Comparison of ENCODE assay signal across 16 cellular contexts in the genomic region with DNA sequence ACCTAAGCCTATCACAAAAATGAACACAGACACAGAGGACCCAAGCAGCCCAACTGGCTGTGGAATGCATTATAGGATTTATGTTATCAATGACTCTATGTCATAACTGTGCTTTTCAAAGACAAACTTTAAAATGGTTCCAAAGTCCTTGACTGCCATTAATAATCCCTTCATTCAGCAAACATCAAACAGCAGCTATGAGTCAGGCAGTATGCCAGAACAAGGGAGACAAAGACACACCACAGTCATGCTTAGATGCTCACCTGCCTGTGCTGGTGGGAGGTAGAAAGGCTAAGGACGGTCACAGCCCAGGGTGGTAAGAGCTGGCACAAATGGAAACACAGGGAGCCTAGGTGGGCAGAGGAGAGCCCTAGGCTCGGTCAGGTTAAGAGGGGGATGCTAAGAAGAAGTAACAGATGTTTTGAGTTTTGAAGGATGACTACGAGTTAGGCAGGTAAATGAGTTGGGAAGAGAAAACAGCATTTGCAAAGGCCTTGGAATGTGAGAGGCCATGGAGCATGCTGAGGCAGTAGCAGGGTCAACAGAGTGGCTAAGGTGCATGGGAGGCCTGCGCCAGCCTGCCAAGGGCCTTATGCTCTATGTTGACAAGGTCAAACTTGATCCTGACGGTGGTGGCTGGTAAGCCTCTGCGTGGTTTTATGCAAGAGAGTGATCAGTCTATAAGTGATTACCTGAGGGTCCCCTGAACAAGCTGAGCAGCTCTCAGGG. TPM values are rescaled to one million over a fixed set of nuclear protein-coding genes. Genes with fewer than 3 reads are reported as not detected.
DNase-seq lines count a peak whose midpoint lies in the region; TF ChIP-seq lines count a peak whose summit lies in the region.
"Had no signal": no experiment of that assay in that cellular context is flagged by ENCODE, and none has a peak within 500 bp of the region (broad histone marks: within the 10 kb centered on the region; RNA-seq: fewer than 3 reads in every experiment).

No MANE protein-coding gene starts in this region.

- no peak overlapping the region for H3K27ac Mint-ChIP-seq in activated CD4-positive, alpha-beta T cell treated with anti-CD3 and anti-CD28 coated beads, Interleukin-2, amount 10 ng/mL, durations not matched to agents 7 days and 5 days
- H3K27ac Mint-ChIP-seq: activated CD4-positive, alpha-beta T cell treated with anti-CD3 and anti-CD28 coated beads, Interleukin-2, amount 10 ng/mL, durations not matched to agents 24 days and 14 days; CD4-positive, alpha-beta memory T cell; stimulated activated naive B cell treated with anti-CD40 and anti-IgM and Interleukin-4, amounts not matched to agents 10 μg/mL and 1 μg/mL and 100 μg/mL, for 72 hours had no signal

- H3K4me1 Mint-ChIP-seq in activated CD4-positive, alpha-beta T cell treated with anti-CD3 and anti-CD28 coated beads, Interleukin-2, amount 10 ng/mL, durations not matched to agents 7 days and 5 days: no peaks in the 10 kb centered on the region
- H3K4me1 Mint-ChIP-seq: activated CD4-positive, alpha-beta T cell treated with anti-CD3 and anti-CD28 coated beads, Interleukin-2, amount 10 ng/mL, durations not matched to agents 24 days and 14 days; CD4-positive, alpha-beta memory T cell; stimulated activated naive B cell treated with anti-CD40 and anti-IgM and Interleukin-4, amounts not matched to agents 10 μg/mL and 1 μg/mL and 100 μg/mL, for 72 hours had no signal

- H3K4me1 ChIP-seq in esophagus squamous epithelium (peaks cover 14 to 47% (median 27%) of the 10 kb centered on the region in 3 donors), thyroid gland (peaks cover 14 to 29% of the 10 kb centered on the region in 2 donors)
- H3K4me1 ChIP-seq: colonic mucosa had no signal

- no peaks in the 10 kb centered on the region for H3K27me3 ChIP-seq in esophagus squamous epithelium
- no peaks in the 10 kb centered on the region for H3K27me3 ChIP-seq in thyroid gland
- H3K27me3 ChIP-seq: colonic mucosa had no signal

- H3K27ac ChIP-seq in esophagus squamous epithelium (peak overlapping the region in 3 of 4 donors; percentile 47 to 77 (median 63)), thyroid gland (peak overlapping the region; percentile 12 to 48 (median 13))
- H3K27ac ChIP-seq: colonic mucosa had no signal

- TF ChIP-seq POLR2A in esophagus squamous epithelium (IDR thresholded peaks at IDR 0.05) (no peak), thyroid gland (IDR thresholded peaks at IDR 0.05) (no peak)

- no peaks in the 10 kb centered on the region for H3K9me3 ChIP-seq in esophagus squamous epithelium
- H3K9me3 ChIP-seq in thyroid gland: no peaks in the 10 kb centered on the region
- H3K9me3 ChIP-seq: colonic mucosa had no signal

- intact Hi-C loops in esophagus squamous epithelium (cut with DNase I) (no loop called here), thyroid gland (cut with DNase I) (no loop called here)

- DNase-seq in NCI-H748 (lab: John Stamatoyannopoulos, UW; ENCODE audit: unreplicated experiment) (peak; percentile 3), NCI-H748 treated with DMSO at 0.1 percent for 48 hours (lab: John Stamatoyannopoulos, UW) (no peak), NCI-H2107 (lab: John Stamatoyannopoulos, UW) (peak; percentile 54), esophagus squamous epithelium (lab: John Stamatoyannopoulos, UW) (no peak), thyroid gland (peak; percentile 16 to 33), GF-D8 (lab: John Stamatoyannopoulos, UW) (no peak), globus pallidus (ENCODE audit: low spot score) (no peak)
- DNase-seq in activated CD4-positive, alpha-beta T cell treated with anti-CD3 and anti-CD28 coated beads, Interleukin-2, amount 10 ng/mL, durations not matched to agents 7 days and 5 days: no peak
- DNase-seq: activated CD4-positive, alpha-beta T cell treated with anti-CD3 and anti-CD28 coated beads, Interleukin-2, amount 10 ng/mL, durations not matched to agents 24 days and 14 days; activated T-cell treated with anti-CD3 and anti-CD28 coated beads, Interleukin-2, amount 50 U/mL, for 48 hours; CD4-positive, alpha-beta memory T cell; colonic mucosa; IMR-90; NCI-H1694; stimulated activated naive B cell treated with anti-CD40 and anti-IgM and Interleukin-4, amounts not matched to agents 10 μg/mL and 1 μg/mL and 100 μg/mL, for 72 hours; T1000 had no signal

- H3K4me3 ChIP-seq in esophagus squamous epithelium (no peak overlapping the region), thyroid gland (replicated peaks in 1 of 3) (no peak overlapping the region)
- H3K4me3 ChIP-seq: colonic mucosa had no signal

- TF ChIP-seq CTCF in esophagus squamous epithelium (IDR thresholded peaks at IDR 0.05) (no peak), thyroid gland (IDR thresholded peaks at IDR 0.05) (no peak)

- POLR2A ChIA-PET in activated CD4-positive, alpha-beta T cell treated with anti-CD3 and anti-CD28 coated beads, Interleukin-2, amount 10 ng/mL, durations not matched to agents 7 days and 5 days (lab: Charles Lee): no interaction called here

- H3K36me3 ChIP-seq in esophagus squamous epithelium: no peaks in the 10 kb centered on the region
- no peaks in the 10 kb centered on the region for H3K36me3 ChIP-seq in thyroid gland
- H3K36me3 ChIP-seq: colonic mucosa had no signal

- no peaks in the 10 kb centered on the region for H3K27me3 Mint-ChIP-seq in activated CD4-positive, alpha-beta T cell treated with anti-CD3 and anti-CD28 coated beads, Interleukin-2, amount 10 ng/mL, durations not matched to agents 7 days and 5 days
- H3K27me3 Mint-ChIP-seq: activated CD4-positive, alpha-beta T cell treated with anti-CD3 and anti-CD28 coated beads, Interleukin-2, amount 10 ng/mL, durations not matched to agents 24 days and 14 days; CD4-positive, alpha-beta memory T cell; stimulated activated naive B cell treated with anti-CD40 and anti-IgM and Interleukin-4, amounts not matched to agents 10 μg/mL and 1 μg/mL and 100 μg/mL, for 72 hours had no signal

- CTCF ChIA-PET in activated CD4-positive, alpha-beta T cell treated with anti-CD3 and anti-CD28 coated beads, Interleukin-2, amount 10 ng/mL, durations not matched to agents 7 days and 5 days (lab: Charles Lee): interaction anchor here (1.3 kb wide), 1 partner anchor 10 kb away, joined by 4 read pairs; no protein-coding TSS in a partner anchor

- no peak overlapping the region for H3K4me3 Mint-ChIP-seq in activated CD4-positive, alpha-beta T cell treated with anti-CD3 and anti-CD28 coated beads, Interleukin-2, amount 10 ng/mL, durations not matched to agents 7 days and 5 days
- H3K4me3 Mint-ChIP-seq: activated CD4-positive, alpha-beta T cell treated with anti-CD3 and anti-CD28 coated beads, Interleukin-2, amount 10 ng/mL, durations not matched to agents 24 days and 14 days; CD4-positive, alpha-beta memory T cell; stimulated activated naive B cell treated with anti-CD40 and anti-IgM and Interleukin-4, amounts not matched to agents 10 μg/mL and 1 μg/mL and 100 μg/mL, for 72 hours had no signal

- 44 to 68% methylated on average over 6 of the region's 6 CpGs for WGBS in esophagus squamous epithelium, 2 donors
- 63 to 75% methylated on average over 6 of the region's 6 CpGs for WGBS in thyroid gland, 2 donors

- H3K9me3 Mint-ChIP-seq in activated CD4-positive, alpha-beta T cell treated with anti-CD3 and anti-CD28 coated beads, Interleukin-2, amount 10 ng/mL, durations not matched to agents 7 days and 5 days: no peaks in the 10 kb centered on the region
- H3K9me3 Mint-ChIP-seq: activated CD4-positive, alpha-beta T cell treated with anti-CD3 and anti-CD28 coated beads, Interleukin-2, amount 10 ng/mL, durations not matched to agents 24 days and 14 days; CD4-positive, alpha-beta memory T cell; stimulated activated naive B cell treated with anti-CD40 and anti-IgM and Interleukin-4, amounts not matched to agents 10 μg/mL and 1 μg/mL and 100 μg/mL, for 72 hours had no signal

- H3K36me3 Mint-ChIP-seq in activated CD4-positive, alpha-beta T cell treated with anti-CD3 and anti-CD28 coated beads, Interleukin-2, amount 10 ng/mL, durations not matched to agents 7 days and 5 days (ENCODE audit: low read depth): no peaks in the 10 kb centered on the region
- H3K36me3 Mint-ChIP-seq: CD4-positive, alpha-beta memory T cell; stimulated activated naive B cell treated with anti-CD40 and anti-IgM and Interleukin-4, amounts not matched to agents 10 μg/mL and 1 μg/mL and 100 μg/mL, for 72 hours had no signal

RNA-seq across cellular contexts. Expression of a gene that starts 23.0 kb away (rescaled TPM):
- 10 to 100 TPM in 1 of 4 donors, 1 to 10 TPM in 3; 7.6 to 11.6 (median 9.4) TPM for total RNA-seq in esophagus squamous epithelium
- 10 to 100 TPM; 10.3 to 16.5 (median 12.6) TPM for total RNA-seq in thyroid gland
- 1 to 10 TPM in 1 of 2 experiments, under 1 TPM in 1; 0.94 to 1.1 TPM for total RNA-seq in activated CD4-positive, alpha-beta T cell treated with anti-CD3 and anti-CD28 coated beads, Interleukin-2, amount 10 ng/mL, durations not matched to agents 7 days and 5 days

Comparison
In these comparisons a context has a peak if more than half of its experiments do, and no peak if none do; other contexts are left out.
1. DNase-seq: peak in NCI-H748 (single experiment), NCI-H2107 (single experiment) and thyroid gland (2 of 2); none in NCI-H748 treated with DMSO at 0.1 percent for 48 hours (single experiment), esophagus squamous epithelium (single experiment), activated CD4-positive, alpha-beta T cell treated with anti-CD3 and anti-CD28 coated beads, Interleukin-2, amount 10 ng/mL, durations not matched to agents 7 days and 5 days (single experiment), GF-D8 (single experiment) and globus pallidus (single experiment).
2. RNA of a gene that starts 23.0 kb away (total RNA-seq): 10.3 to 16.5 TPM in thyroid gland and 7.6 to 11.6 TPM in esophagus squamous epithelium; 0.94 to 1.1 TPM in activated CD4-positive, alpha-beta T cell treated with anti-CD3 and anti-CD28 coated beads, Interleukin-2, amount 10 ng/mL, durations not matched to agents 7 days and 5 days; every median in the first group is over 4 times any median in the second.